In the genomic region with DNA sequence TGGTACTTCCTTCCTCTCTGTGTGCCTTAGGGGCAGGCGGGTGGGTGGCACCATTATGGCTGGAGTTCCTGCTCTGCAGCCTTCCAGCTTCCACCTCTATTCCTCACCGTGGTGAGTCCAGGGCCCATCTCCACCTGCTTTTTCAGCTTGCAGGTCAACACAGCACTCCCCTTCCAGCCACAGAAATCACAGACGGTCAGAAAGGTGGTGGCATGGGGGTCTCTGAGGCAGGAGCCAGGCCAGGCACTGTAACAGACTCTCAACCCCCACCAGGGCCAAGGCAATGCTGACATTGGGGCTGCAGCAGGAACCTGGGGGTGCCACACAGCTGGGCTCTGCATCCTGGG, we compare ENCODE assay signal across 16 cellular contexts. TPM values are rescaled to one million over a fixed set of nuclear protein-coding genes. Genes with fewer than 3 reads are reported as not detected.
"Had no signal": no experiment of that assay in that cellular context is flagged by ENCODE, and none has a peak within 500 bp of the region (broad histone marks: within the 10 kb centered on the region; RNA-seq: fewer than 3 reads in every experiment).

No MANE protein-coding gene starts in this region.

- H3K4me1 ChIP-seq: thyroid gland had no signal

- H3K27me3 ChIP-seq: body of pancreas, thyroid gland had no signal

- FAIRE-seq: endothelial cell of umbilical vein had no signal

- H3K36me3 Mint-ChIP-seq: activated naive CD4-positive, alpha-beta T cell treated with anti-CD3 and anti-CD28 coated beads, Interleukin-2, amount 10 ng/mL, durations not matched to agents 7 days and 5 days had no signal

- DNase-seq: activated CD4-positive, alpha-beta T cell treated with anti-CD3 and anti-CD28 coated beads, Interleukin-2, amount 50 U/mL, for 1 hour; activated naive CD4-positive, alpha-beta T cell treated with anti-CD3 and anti-CD28 coated beads, Interleukin-2, amount 10 ng/mL, durations not matched to agents 7 days and 5 days; central memory CD4-positive, alpha-beta T cell; cortex of kidney; effector CD8-positive, alpha-beta T cell; esophagus squamous epithelium; kidney glomerular epithelial cell; thyroid gland had no signal

- H3K27ac Mint-ChIP-seq: activated naive CD4-positive, alpha-beta T cell treated with anti-CD3 and anti-CD28 coated beads, Interleukin-2, amount 10 ng/mL, durations not matched to agents 7 days and 5 days; activated T-helper 2 cell treated with anti-CD3 and anti-CD28 coated beads, Interferon-gamma antibody, Interleukin-2, Interleukin-4, amounts not matched to agents 10 μg/mL and 5 μg/mL and 100 μg/mL, durations not matched to agents 14 hours and 24 hours and 36 hours had no signal

- H3K9me3 ChIP-seq: body of pancreas, esophagus squamous epithelium, neutrophil, thyroid gland had no signal

- H3K27ac ChIP-seq: esophagus squamous epithelium, neutrophil, SK-N-MC, thyroid gland had no signal

- H3K36me3 ChIP-seq: neutrophil, thyroid gland had no signal

- H3K9me3 Mint-ChIP-seq: activated naive CD4-positive, alpha-beta T cell treated with anti-CD3 and anti-CD28 coated beads, Interleukin-2, amount 10 ng/mL, durations not matched to agents 7 days and 5 days; activated T-helper 2 cell treated with anti-CD3 and anti-CD28 coated beads, Interferon-gamma antibody, Interleukin-2, Interleukin-4, amounts not matched to agents 10 μg/mL and 5 μg/mL and 100 μg/mL, durations not matched to agents 14 hours and 24 hours and 36 hours had no signal

- H3K4me3 ChIP-seq: body of pancreas, esophagus squamous epithelium, lung, SK-N-MC, smooth muscle cell, thyroid gland had no signal

- H3K4me1 Mint-ChIP-seq: activated naive CD4-positive, alpha-beta T cell treated with anti-CD3 and anti-CD28 coated beads, Interleukin-2, amount 10 ng/mL, durations not matched to agents 7 days and 5 days had no signal

- H3K4me3 Mint-ChIP-seq: activated naive CD4-positive, alpha-beta T cell treated with anti-CD3 and anti-CD28 coated beads, Interleukin-2, amount 10 ng/mL, durations not matched to agents 7 days and 5 days had no signal

RNA-seq across cellular contexts. Expression of gene KLF15, which starts 16.6 kb away (rescaled TPM):
- total RNA-seq: smooth muscle cell had no signal
- polyA plus RNA-seq: smooth muscle cell had no signal

RNA-seq across cellular contexts. Expression of gene CFAP100, which starts 54.1 kb away (rescaled TPM):
- total RNA-seq: activated T-helper 2 cell treated with anti-CD3 and anti-CD28 coated beads, Interferon-gamma antibody, Interleukin-2, Interleukin-4, amounts not matched to agents 10 μg/mL and 5 μg/mL and 100 μg/mL, durations not matched to agents 14 hours and 24 hours and 36 hours; body of pancreas; endothelial cell of umbilical vein; esophagus squamous epithelium; fibroblast of villous mesenchyme; smooth muscle cell; thyroid gland had no signal
- polyA plus RNA-seq: endothelial cell of umbilical vein, smooth muscle cell had no signal
